In the genomic region with DNA sequence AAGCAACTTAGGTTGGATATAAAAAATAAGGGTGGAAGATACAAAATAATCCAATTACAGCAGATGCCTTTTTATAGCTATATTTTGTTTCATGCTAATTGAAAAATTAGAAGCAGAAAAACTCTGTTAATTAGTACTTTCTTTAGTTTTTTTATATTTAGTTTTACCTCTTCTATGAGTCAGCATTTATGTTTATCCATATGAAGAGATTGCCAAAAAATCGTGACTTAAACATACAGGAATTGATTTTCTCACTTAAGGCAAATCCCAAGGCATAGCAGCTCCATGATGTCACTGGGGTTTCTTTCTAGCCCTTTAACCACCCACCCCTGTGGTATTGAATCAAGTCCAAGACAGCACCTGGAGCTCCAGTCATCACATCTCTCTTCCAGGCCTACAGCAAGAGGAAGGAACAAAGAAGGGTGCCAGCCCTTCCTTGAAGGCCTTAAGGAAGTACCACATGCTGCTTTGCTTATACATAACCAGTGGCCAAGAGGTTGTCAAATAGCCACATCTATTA, we compare ENCODE assay signal across 28 cellular contexts.
DNase-seq lines count a peak whose midpoint lies in the region; ATAC-seq, FAIRE-seq and TF ChIP-seq lines count a peak whose summit lies in the region.
"Had no signal": no experiment of that assay in that cellular context is flagged by ENCODE, and none has a peak within 500 bp of the region (broad histone marks: within the 10 kb centered on the region; RNA-seq: fewer than 3 reads in every experiment).

No MANE protein-coding gene starts in this region.

- no peak overlapping the region for H3K27ac ChIP-seq in RWPE2 (ENCODE audit: poor library complexity, severe bottlenecking)
- no peak overlapping the region for H3K27ac ChIP-seq in fibroblast of lung (ENCODE audit: insufficient read depth, low read length)
- H3K27ac ChIP-seq: lower lobe of right lung, tibial artery had no signal

- H4K20me1 ChIP-seq in fibroblast of lung (ENCODE audit: control insufficient read depth, extremely low read depth, insufficient read depth, low read length), result no peaks in the 10 kb centered on the region

- no peak overlapping the region for H3K4me2 ChIP-seq in fibroblast of lung (ENCODE audit: extremely low read depth, insufficient read depth, low read length)
- H3K4me2 ChIP-seq: smooth muscle cell had no signal

- H3K27me3 ChIP-seq in RWPE2 (ENCODE audit: insufficient read depth, poor library complexity, severe bottlenecking) (no peaks in the 10 kb centered on the region), fibroblast of lung (ENCODE audit: control insufficient read depth, insufficient read depth, low read length) (no peaks in the 10 kb centered on the region)
- H3K27me3 ChIP-seq: BE2C, tibial artery had no signal

- no peaks in the 10 kb centered on the region; the same call in 1 of the 2 replicates for H3K36me3 ChIP-seq in RWPE2 (ENCODE audit: low read depth)
- no peaks in the 10 kb centered on the region for H3K36me3 ChIP-seq in fibroblast of lung (ENCODE audit: control insufficient read depth, insufficient read depth, low read length)
- H3K36me3 ChIP-seq: BE2C, lower lobe of right lung, tibial artery had no signal

- no peak for FAIRE-seq in urothelium cell line (lab: Jason Lieb, UNC)
- FAIRE-seq: colon, islet of Langerhans, RCC 7860 had no signal

- DNase-seq in HK-2 (ENCODE audit: unreplicated experiment) (peak; percentile 6), RWPE2 (ENCODE audit: low spot score) (no peak), fibroblast of lung (ENCODE audit: low read depth in 2 of 2) (peak; percentile 75 to 95), urothelium cell line (ENCODE audit: low spot score) (peak; percentile 63), NCI-H1417 (lab: John Stamatoyannopoulos, UW) (no peak), NCI-H1436 (lab: John Stamatoyannopoulos, UW) (no peak), superior temporal gyrus (ENCODE audit: extremely low spot score) (no peak)
- DNase-seq: activated CD8-positive, alpha-beta T cell treated with anti-CD3 and anti-CD28 coated beads, Interleukin-2, amount 10 ng/mL, durations not matched to agents 7 days and 5 days; activated naive CD4-positive, alpha-beta T cell treated with anti-CD3 and anti-CD28 coated beads for 36 hours; activated T-cell treated with anti-CD3 and anti-CD28 coated beads, Interleukin-2, amount 50 U/mL, for 24 hours; aorta; BE2C; COR-L47; hippocampal formation; KG1; lower lobe of right lung; NCI-H1048; NCI-H2081 treated with DMSO at 0.1 percent for 48 hours; NCI-H446 treated with DMSO at 0.1 percent for 48 hours; stimulated activated CD4-positive, alpha-beta T cell treated with anti-CD3 and anti-CD28 coated beads, Interleukin-2, amount 100 ng/mL, for 48 hours; stimulated activated naive CD4-positive, alpha-beta T cell treated with Interleukin-2 at 50 U/mL for 16 hours; T1000; tibial artery had no signal

- no peak overlapping the region for H2AFZ ChIP-seq in fibroblast of lung (ENCODE audit: low read length)

- H3K4me3 ChIP-seq in RWPE2 (ENCODE audit: severe bottlenecking), result no peak overlapping the region
- no peak overlapping the region for H3K4me3 ChIP-seq in fibroblast of lung (replicated peaks in 1 of 4; ENCODE audit: control extremely low read depth in 1 of 4, insufficient read depth in 1 of 4, low read depth in 3 of 4, low read length in 4 of 4)
- H3K4me3 ChIP-seq: lower lobe of right lung, smooth muscle cell, tibial artery had no signal

- no peak overlapping the region for H3K9ac ChIP-seq in fibroblast of lung (ENCODE audit: insufficient read depth, low read length)

- ATAC-seq in RWPE2 (ENCODE audit: low read depth), result peak; percentile 61; the same call in 2 of the 3 replicates
- ATAC-seq: activated CD4-positive, CD25-positive, alpha-beta regulatory T cell treated with anti-CD3 and anti-CD28 coated beads, Interleukin-2, amount 50 U/mL, for 24 hours; activated CD8-positive, alpha-beta T cell treated with anti-CD3 and anti-CD28 coated beads, Interleukin-2, amount 10 ng/mL, durations not matched to agents 7 days and 5 days; lower lobe of right lung had no signal

- TF ChIP-seq CTCF in RWPE2 (IDR thresholded peaks at IDR 0.05; ENCODE audit: poor library complexity, severe bottlenecking) (no peak), fibroblast of lung (conservative IDR thresholded peaks at IDR 0.05 in 1 of 2, IDR thresholded peaks at IDR 0.05 in 1 of 2; ENCODE audit: low read depth in 1 of 2, low read length in 2 of 2) (no peak)

- H3K4me1 ChIP-seq in RWPE2 (ENCODE audit: insufficient read depth, poor library complexity, severe bottlenecking) (no peaks in the 10 kb centered on the region), fibroblast of lung (ENCODE audit: control insufficient read depth, extremely low read depth, insufficient read depth, low read length) (no peaks in the 10 kb centered on the region)
- H3K4me1 ChIP-seq: BE2C, lower lobe of right lung, tibial artery had no signal

- no peaks in the 10 kb centered on the region for H3K9me3 ChIP-seq in RWPE2 (ENCODE audit: severe bottlenecking)
- no peaks in the 10 kb centered on the region for H3K9me3 ChIP-seq in fibroblast of lung (ENCODE audit: control insufficient read depth, insufficient read depth, low read depth, low read length)
- H3K9me3 ChIP-seq: BE2C, lower lobe of right lung, tibial artery had no signal

- no peaks in the 10 kb centered on the region for H3K79me2 ChIP-seq in fibroblast of lung (ENCODE audit: control insufficient read depth, insufficient read depth, low read length)

Comparison
In these comparisons a context has a peak if more than half of its experiments do, and no peak if none do; other contexts are left out.
1. DNase-seq: peak in HK-2 (single experiment), fibroblast of lung (2 of 2) and urothelium cell line (single experiment); none in RWPE2 (single experiment), NCI-H1417 (0 of 3), NCI-H1436 (single experiment) and superior temporal gyrus (single experiment).